Comparison of ENCODE assay signal across 35 cellular contexts in genomic region chr1:40332695-40333094, GRCh38.
"Had no signal": no experiment of that assay in that cellular context is flagged by ENCODE, and none has a peak within 500 bp of the region (broad histone marks: within the 10 kb centered on the region; RNA-seq: fewer than 3 reads in every experiment).

No MANE protein-coding gene starts in this region.

- H3K36me3 ChIP-seq: adrenal gland, ascending aorta, cardiac muscle cell, WERI-Rb-1 had no signal

- H3K27ac ChIP-seq: adrenal gland, ascending aorta, cardiac muscle cell, WERI-Rb-1 had no signal

- H3K4me3 ChIP-seq: adrenal gland, ascending aorta, cardiac muscle cell had no signal

- H3K9me3 ChIP-seq: adrenal gland had no signal

- H3K27me3 ChIP-seq: adrenal gland, ascending aorta, cardiac muscle cell had no signal

- ATAC-seq: activated CD4-positive, alpha-beta T cell treated with anti-CD3 and anti-CD28 coated beads for 36 hours; activated CD4-positive, CD25-positive, alpha-beta regulatory T cell treated with anti-CD3 and anti-CD28 coated beads, Interleukin-2, amount 50 U/mL, for 24 hours; activated CD8-positive, alpha-beta memory T cell treated with anti-CD3 and anti-CD28 coated beads, Interleukin-2, amount 10 ng/mL, durations not matched to agents 7 days and 5 days; activated CD8-positive, alpha-beta T cell treated with anti-CD3 and anti-CD28 coated beads, Interleukin-2, amount 10 ng/mL, durations not matched to agents 7 days and 5 days; activated naive CD4-positive, alpha-beta T cell treated with anti-CD3 and anti-CD28 coated beads, Interleukin-2, amount 50 U/mL, for 72 hours; activated T-cell treated with anti-CD3 and anti-CD28 coated beads, Interleukin-2, amount 50 U/mL, for 4 hours; activated T-cell treated with anti-CD3 and anti-CD28 coated beads, Interleukin-2, amount 50 U/mL, for 72 hours; activated T-helper 17 cell treated with anti-CD3 and anti-CD28 coated beads, Interleukin-2, amount 50 U/mL, for 72 hours; WTC11 had no signal

- DNase-seq: activated CD4-positive, alpha-beta memory T cell treated with anti-CD3 and anti-CD28 coated beads, Interleukin-2, amount 10 ng/mL, durations not matched to agents 7 days and 5 days; activated CD4-positive, alpha-beta T cell treated with anti-CD3 and anti-CD28 coated beads for 1 hour; activated CD4-positive, alpha-beta T cell treated with anti-CD3 and anti-CD28 coated beads for 36 hours; activated CD4-positive, alpha-beta T cell treated with anti-CD3 and anti-CD28 coated beads for 48 hours; activated CD4-positive, alpha-beta T cell treated with anti-CD3 and anti-CD28 coated beads, Interleukin-2, amount 10 ng/mL, durations not matched to agents 7 days and 5 days; activated CD4-positive, alpha-beta T cell treated with anti-CD3 and anti-CD28 coated beads, Interleukin-2, amount 50 U/mL, for 48 hours; activated CD4-positive, CD25-positive, alpha-beta regulatory T cell; activated CD8-positive, alpha-beta memory T cell treated with anti-CD3 and anti-CD28 coated beads for 24 hours; activated CD8-positive, alpha-beta memory T cell treated with anti-CD3 and anti-CD28 coated beads, Interleukin-2, amount 10 ng/mL, durations not matched to agents 7 days and 5 days; activated CD8-positive, alpha-beta memory T cell treated with anti-CD3 and anti-CD28 coated beads, Interleukin-2, amount 50 U/mL, for 48 hours; activated CD8-positive, alpha-beta T cell treated with anti-CD3 and anti-CD28 coated beads, Interleukin-2, amount 10 ng/mL, durations not matched to agents 7 days and 5 days; activated effector memory CD4-positive, alpha-beta T cell treated with anti-CD3 and anti-CD28 coated beads, Interleukin-2, amount 50 U/mL, for 16 hours; activated gamma-delta T cell treated with Interleukin-2 at 50 U/mL for 16 hours; activated naive CD4-positive, alpha-beta T cell; activated naive CD4-positive, alpha-beta T cell treated with anti-CD3 and anti-CD28 coated beads for 36 hours; activated naive CD4-positive, alpha-beta T cell treated with anti-CD3 and anti-CD28 coated beads, Interleukin-2, amount 50 U/mL, for 16 hours; activated naive CD8-positive, alpha-beta T cell treated with anti-CD3 and anti-CD28 coated beads for 36 hours; activated T-cell treated with anti-CD3 and anti-CD28 coated beads, Interleukin-2, amount 50 U/mL, for 1 hour; activated T-cell treated with anti-CD3 and anti-CD28 coated beads, Interleukin-2, amount 50 U/mL, for 4 hours; activated T-cell treated with anti-CD3 and anti-CD28 coated beads, Interleukin-2, amount 50 U/mL, for 72 hours; adrenal gland; amniotic stem cell; anterior cingulate cortex; caudate nucleus; T-helper 1 cell; T-helper 2 cell; T-helper 9 cell; WERI-Rb-1 had no signal

- H3K4me1 ChIP-seq: adrenal gland, ascending aorta had no signal

- FAIRE-seq: bronchial epithelial cell had no signal
